Comparison of ENCODE assay signal across 30 cellular contexts in the genomic region with DNA sequence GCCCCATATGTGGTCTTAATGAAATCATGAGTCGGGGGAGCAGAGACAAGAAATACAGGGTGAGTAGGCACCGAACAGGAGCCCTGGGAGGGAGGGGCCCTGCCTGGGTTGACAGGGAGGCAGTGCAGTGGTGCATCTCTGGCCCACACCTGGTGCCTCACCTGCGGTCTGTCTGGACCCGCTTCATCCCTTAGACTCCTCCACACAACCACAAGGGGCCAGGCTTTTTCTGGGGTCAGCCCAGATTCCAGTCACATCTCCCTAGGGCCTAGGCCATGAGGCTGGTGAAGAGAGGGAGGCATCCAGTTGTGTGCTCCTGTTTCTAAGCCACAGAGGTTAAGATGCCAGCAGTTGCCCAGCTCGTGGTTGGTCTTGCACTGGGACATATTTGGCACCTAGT.
"Had no signal": no experiment of that assay in that cellular context is flagged by ENCODE, and none has a peak within 500 bp of the region (broad histone marks: within the 10 kb centered on the region; RNA-seq: fewer than 3 reads in every experiment).

No MANE protein-coding gene starts in this region.

- DNase-seq: dermis blood vessel endothelial cell; effector memory CD4-positive, alpha-beta T cell; erythroblast; esophagus squamous epithelium; foreskin melanocyte; glutamatergic neuron; heart right ventricle; hippocampal formation; islet precursor cell; kidney glomerular epithelial cell; left colon; natural killer cell; occipital lobe; ovary; posterior cingulate gyrus; retina; right lobe of liver; stimulated activated CD4-positive, alpha-beta T cell treated with anti-CD3 and anti-CD28 coated beads, Interleukin-12 subunit alpha, Interleukin-12 subunit beta, amount 100 ng/mL, for 4 hours; stimulated activated CD4-positive, alpha-beta T cell treated with anti-CD3 and anti-CD28 coated beads, Interleukin-1b, Interleukin-23, amount 100 ng/mL, for 48 hours; stimulated activated CD4-positive, alpha-beta T cell treated with anti-CD3 and anti-CD28 coated beads, Interleukin-4, amount 100 ng/mL, for 1 hour; stimulated activated CD8-positive, alpha-beta memory T cell treated with anti-CD3 and anti-CD28 coated beads, Interleukin-4, amount 100 ng/mL, for 48 hours; stimulated activated naive CD4-positive, alpha-beta T cell; substantia nigra; testis; upper lobe of left lung had no signal

- H3K9me3 Mint-ChIP-seq: memory B cell, natural killer cell had no signal

- H3K4me3 Mint-ChIP-seq: memory B cell, natural killer cell had no signal

- H3K27ac Mint-ChIP-seq: memory B cell, natural killer cell had no signal

- H3K4me3 ChIP-seq: coronary artery, esophagus squamous epithelium, heart right ventricle, lung, ovary, right lobe of liver, smooth muscle cell, testis, tibial nerve, upper lobe of left lung had no signal

- H3K9me3 ChIP-seq: esophagus squamous epithelium, heart right ventricle, ovary, right lobe of liver, testis, tibial nerve, upper lobe of left lung had no signal

- H3K4me1 ChIP-seq: esophagus squamous epithelium, right lobe of liver, testis, tibial nerve had no signal

- H3K36me3 Mint-ChIP-seq: memory B cell, natural killer cell had no signal

- H3K27ac ChIP-seq: esophagus squamous epithelium, ovary, right lobe of liver, testis, tibial nerve, upper lobe of left lung had no signal

- H3K36me3 ChIP-seq: esophagus squamous epithelium, ovary, right lobe of liver, tibial nerve, upper lobe of left lung had no signal

- ATAC-seq: left colon, natural killer cell, right lobe of liver had no signal

- H3K27me3 ChIP-seq: esophagus squamous epithelium, heart right ventricle, ovary, right lobe of liver, testis, tibial nerve, upper lobe of left lung had no signal
